In the genomic region with DNA sequence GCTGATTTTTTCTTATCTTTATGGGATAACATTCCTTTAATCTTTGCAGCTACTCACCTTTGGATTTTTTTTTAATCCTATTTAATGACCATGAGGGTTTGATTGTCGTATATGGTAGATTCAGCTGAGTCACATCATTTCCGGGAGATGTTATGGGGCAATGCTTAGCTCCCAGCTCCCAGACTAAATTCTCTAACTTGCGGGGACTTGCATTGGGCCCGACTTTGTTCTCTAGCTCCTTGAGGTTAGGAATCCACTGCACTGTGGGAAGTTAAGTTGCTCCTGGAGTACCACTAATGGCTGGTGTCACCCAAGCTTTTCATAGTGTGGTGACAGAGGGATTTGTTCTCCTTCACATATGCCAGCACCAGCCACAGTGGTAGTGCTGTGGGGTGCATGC, we compare ENCODE assay signal across 28 cellular contexts.
"Had no signal": no experiment of that assay in that cellular context is flagged by ENCODE, and none has a peak within 500 bp of the region (broad histone marks: within the 10 kb centered on the region; RNA-seq: fewer than 3 reads in every experiment).

No MANE protein-coding gene starts in this region.

- H3K27me3 ChIP-seq: adrenal gland, brain microvascular endothelial cell, cardiac muscle cell, colonic mucosa, esophagus squamous epithelium had no signal

- H3K4me3 ChIP-seq: adrenal gland, cardiac muscle cell, colonic mucosa, esophagus squamous epithelium had no signal

- H3K4me1 ChIP-seq: adrenal gland, colonic mucosa had no signal

- H3K27ac ChIP-seq: adrenal gland, brain microvascular endothelial cell, cardiac muscle cell, colonic mucosa, esophagus squamous epithelium had no signal

- DNase-seq: activated CD4-positive, alpha-beta memory T cell treated with anti-CD3 and anti-CD28 coated beads for 36 hours; activated CD4-positive, alpha-beta T cell treated with anti-CD3 and anti-CD28 coated beads for 36 hours; activated CD4-positive, alpha-beta T cell treated with anti-CD3 and anti-CD28 coated beads, Interleukin-2, amount 10 ng/mL, durations not matched to agents 24 days and 14 days; activated CD4-positive, CD25-positive, alpha-beta regulatory T cell; activated CD4-positive, CD25-positive, alpha-beta regulatory T cell treated with anti-CD3 and anti-CD28 coated beads, Interleukin-2, amount 50 U/mL, for 72 hours; activated CD8-positive, alpha-beta memory T cell treated with anti-CD3 and anti-CD28 coated beads, Interleukin-2, amount 10 ng/mL, durations not matched to agents 7 days and 5 days; activated CD8-positive, alpha-beta memory T cell treated with anti-CD3 and anti-CD28 coated beads, Interleukin-2, amount 50 U/mL, for 4 hours; activated CD8-positive, alpha-beta T cell treated with anti-CD3 and anti-CD28 coated beads, Interleukin-2, amount 10 ng/mL, durations not matched to agents 7 days and 5 days; activated effector memory CD4-positive, alpha-beta T cell treated with anti-CD3 and anti-CD28 coated beads, Interleukin-2, amount 50 U/mL, for 16 hours; activated naive CD4-positive, alpha-beta T cell treated with anti-CD3 and anti-CD28 coated beads for 36 hours; activated naive CD8-positive, alpha-beta T cell treated with anti-CD3 and anti-CD28 coated beads for 36 hours; activated naive CD8-positive, alpha-beta T cell treated with anti-CD3 and anti-CD28 coated beads, Interleukin-2, amount 50 U/mL, for 24 hours; activated T-cell treated with anti-CD3 and anti-CD28 coated beads, Interleukin-2, amount 50 U/mL, for 1 hour; activated T-cell treated with anti-CD3 and anti-CD28 coated beads, Interleukin-2, amount 50 U/mL, for 48 hours; adrenal gland; brain microvascular endothelial cell; central memory CD4-positive, alpha-beta T cell; cerebellar nuclear complex; colonic mucosa; effector CD8-positive, alpha-beta T cell; erythroblast; esophagus squamous epithelium; head of caudate nucleus; hippocampal formation; T-helper 1 cell; T-helper 17 cell; T1000 had no signal

- ATAC-seq: activated CD4-positive, alpha-beta T cell treated with anti-CD3 and anti-CD28 coated beads for 36 hours; activated CD8-positive, alpha-beta memory T cell treated with anti-CD3 and anti-CD28 coated beads, Interleukin-2, amount 10 ng/mL, durations not matched to agents 7 days and 5 days; activated CD8-positive, alpha-beta T cell treated with anti-CD3 and anti-CD28 coated beads, Interleukin-2, amount 10 ng/mL, durations not matched to agents 7 days and 5 days; activated naive CD8-positive, alpha-beta T cell treated with anti-CD3 and anti-CD28 coated beads, Interleukin-2, amount 50 U/mL, for 24 hours; T-helper 17 cell had no signal

- H3K9me3 ChIP-seq: adrenal gland, colonic mucosa, esophagus squamous epithelium had no signal

- H3K36me3 ChIP-seq: adrenal gland, brain microvascular endothelial cell, cardiac muscle cell, colonic mucosa, esophagus squamous epithelium had no signal
